In the genomic region with DNA sequence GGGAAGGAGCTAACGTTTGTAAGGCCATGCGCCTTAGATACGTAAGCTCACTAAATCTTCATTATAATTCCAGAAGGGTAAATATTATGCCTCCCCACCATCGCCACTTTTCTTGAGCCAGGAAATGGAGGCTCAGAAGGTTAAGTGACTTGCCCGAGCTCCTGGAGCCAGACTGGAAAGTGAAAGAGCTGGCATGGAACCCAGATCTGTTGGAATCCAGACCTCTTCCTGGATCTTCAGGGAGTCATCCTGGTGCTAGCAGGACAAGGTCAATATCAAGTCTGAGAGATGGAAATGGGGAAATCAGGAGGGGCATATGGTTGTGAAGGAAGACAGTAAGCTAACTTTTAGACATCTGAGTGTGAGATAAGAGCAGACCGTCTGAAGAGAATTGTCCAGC, we compare ENCODE assay signal across 19 cellular contexts.
"Had no signal": no experiment of that assay in that cellular context is flagged by ENCODE, and none has a peak within 500 bp of the region (broad histone marks: within the 10 kb centered on the region; RNA-seq: fewer than 3 reads in every experiment).

No MANE protein-coding gene starts in this region.

- ATAC-seq: activated CD8-positive, alpha-beta T cell treated with anti-CD3 and anti-CD28 coated beads, Interleukin-2, amount 10 ng/mL, durations not matched to agents 7 days and 5 days; body of pancreas; upper lobe of right lung had no signal

- H3K27ac Mint-ChIP-seq: activated CD4-positive, alpha-beta T cell treated with anti-CD3 and anti-CD28 coated beads, Interleukin-2, amount 10 ng/mL, durations not matched to agents 24 days and 14 days; activated CD8-positive, alpha-beta T cell treated with anti-CD3 and anti-CD28 coated beads, Interleukin-2, amount 10 ng/mL, durations not matched to agents 7 days and 5 days; activated naive CD4-positive, alpha-beta T cell treated with anti-CD3 and anti-CD28 coated beads, Interleukin-2, amount 50 U/mL, for 24 hours; T-helper 2 cell treated with Interferon-gamma antibody and Interleukin-4, amounts not matched to agents 5 μg/mL and 100 μg/mL, for 36 hours had no signal

- H3K4me3 Mint-ChIP-seq: activated CD4-positive, alpha-beta T cell treated with anti-CD3 and anti-CD28 coated beads, Interleukin-2, amount 10 ng/mL, durations not matched to agents 24 days and 14 days; activated CD8-positive, alpha-beta T cell treated with anti-CD3 and anti-CD28 coated beads, Interleukin-2, amount 10 ng/mL, durations not matched to agents 7 days and 5 days; activated naive CD4-positive, alpha-beta T cell treated with anti-CD3 and anti-CD28 coated beads, Interleukin-2, amount 50 U/mL, for 24 hours; T-helper 2 cell treated with Interferon-gamma antibody and Interleukin-4, amounts not matched to agents 5 μg/mL and 100 μg/mL, for 36 hours had no signal

- H3K36me3 Mint-ChIP-seq: activated naive CD4-positive, alpha-beta T cell treated with anti-CD3 and anti-CD28 coated beads, Interleukin-2, amount 50 U/mL, for 24 hours had no signal

- DNase-seq: activated CD4-positive, alpha-beta T cell treated with anti-CD3 and anti-CD28 coated beads, Interleukin-2, amount 10 ng/mL, durations not matched to agents 24 days and 14 days; activated CD4-positive, CD25-positive, alpha-beta regulatory T cell; activated CD8-positive, alpha-beta memory T cell treated with anti-CD3 and anti-CD28 coated beads, Interleukin-2, amount 50 U/mL, for 4 hours; activated CD8-positive, alpha-beta T cell treated with anti-CD3 and anti-CD28 coated beads, Interleukin-2, amount 10 ng/mL, durations not matched to agents 7 days and 5 days; activated effector memory CD4-positive, alpha-beta T cell treated with anti-CD3 and anti-CD28 coated beads, Interleukin-2, amount 50 U/mL, for 16 hours; activated T-cell treated with anti-CD3 and anti-CD28 coated beads, Interleukin-2, amount 50 U/mL, for 48 hours; amniotic stem cell; body of pancreas; central memory CD4-positive, alpha-beta T cell; cortex of kidney; effector memory CD4-positive, alpha-beta T cell; kidney glomerular epithelial cell; sigmoid colon; stimulated activated CD4-positive, alpha-beta T cell treated with anti-CD3 and anti-CD28 coated beads, Interleukin-1b, Interleukin-23, amount 100 ng/mL, for 48 hours; stomach; SW 1271; upper lobe of right lung had no signal

- H3K9me3 Mint-ChIP-seq: activated CD4-positive, alpha-beta T cell treated with anti-CD3 and anti-CD28 coated beads, Interleukin-2, amount 10 ng/mL, durations not matched to agents 24 days and 14 days; activated naive CD4-positive, alpha-beta T cell treated with anti-CD3 and anti-CD28 coated beads, Interleukin-2, amount 50 U/mL, for 24 hours; T-helper 2 cell treated with Interferon-gamma antibody and Interleukin-4, amounts not matched to agents 5 μg/mL and 100 μg/mL, for 36 hours had no signal
